12 cellular contexts compared by ENCODE assay signal in genomic region chr9:80649001-80649420, GRCh38.
DNase-seq lines count a peak whose midpoint lies in the region; ATAC-seq, FAIRE-seq and TF ChIP-seq lines count a peak whose summit lies in the region.
"Had no signal": no experiment of that assay in that cellular context is flagged by ENCODE, and none has a peak within 500 bp of the region (broad histone marks: within the 10 kb centered on the region; RNA-seq: fewer than 3 reads in every experiment).

No MANE protein-coding gene starts in this region.

- DNase-seq in H54 (ENCODE audit: insufficient read length, low spot score) = peak; percentile 38
- DNase-seq in cerebellar cortex (ENCODE audit: low spot score) = peak; percentile 37
- DNase-seq in hepatocyte (ENCODE audit: low spot score) = peak; percentile 56
- peak; percentile 21 for DNase-seq in smooth muscle cell of the brain vasculature (ENCODE audit: low read depth, low spot score)
- DNase-seq in GDM1 (lab: John Stamatoyannopoulos, UW) = no peak
- no peak for DNase-seq in stimulated activated CD4-positive, alpha-beta T cell treated with anti-CD3 and anti-CD28 coated beads, Interleukin-4, amount 100 ng/mL, for 24 hours
- DNase-seq in effector memory CD4-positive, alpha-beta T cell = no peak
- DNase-seq: DND-41, NCI-H2227 treated with DMSO at 0.1 percent for 48 hours, SW 1271 had no signal

- H3K36me3 ChIP-seq in hepatocyte (replicated peaks; ENCODE audit: insufficient read depth, low read depth) = no peaks in the 10 kb centered on the region
- H3K36me3 ChIP-seq in effector memory CD4-positive, alpha-beta T cell (ENCODE audit: control insufficient read depth, insufficient read depth, low read length) = no peaks in the 10 kb centered on the region

- 64% methylated on average over 3 of the region's 3 CpGs for WGBS in hepatocyte (ENCODE audit: low lambda C conversion rate, missing lambda C conversion rate)

- peak overlapping the region; percentile 41 for H3K27ac ChIP-seq in hepatocyte
- no peak overlapping the region for H3K27ac ChIP-seq in effector memory CD4-positive, alpha-beta T cell (ENCODE audit: insufficient read depth, low read length, poor library complexity, severe bottlenecking)

- TF ChIP-seq CTCF in hepatocyte (IDR thresholded peaks at IDR 0.05; ENCODE audit: poor library complexity) = no peak

- no peak for TF ChIP-seq POLR2A in H54 (IDR thresholded peaks at IDR 0.05; ENCODE audit: low read depth, low read length)

- no peaks in the 10 kb centered on the region for H3K79me2 ChIP-seq in hepatocyte

- H3K4me1 ChIP-seq in hepatocyte (ENCODE audit: insufficient read depth) = peaks cover 7% of the 10 kb centered on the region
- H3K4me1 ChIP-seq in effector memory CD4-positive, alpha-beta T cell (ENCODE audit: control insufficient read depth, insufficient read depth, low read length, poor library complexity, severe bottlenecking) = no peaks in the 10 kb centered on the region

- H3K4me3 ChIP-seq in hepatocyte = no peak overlapping the region
- no peak overlapping the region for H3K4me3 ChIP-seq in effector memory CD4-positive, alpha-beta T cell (ENCODE audit: insufficient read depth, low read depth, low read length, poor library complexity, severe bottlenecking)

- no peaks in the 10 kb centered on the region for H3K9me3 ChIP-seq in hepatocyte (ENCODE audit: low read depth)
- H3K9me3 ChIP-seq in effector memory CD4-positive, alpha-beta T cell (ENCODE audit: control insufficient read depth, low read length) = no peaks in the 10 kb centered on the region

- peak; percentile 100 for FAIRE-seq in H54 (lab: Jason Lieb, UNC)

- no peaks in the 10 kb centered on the region for H3K27me3 ChIP-seq in hepatocyte
- H3K27me3 ChIP-seq in effector memory CD4-positive, alpha-beta T cell (replicated peaks; ENCODE audit: control insufficient read depth, insufficient read depth, low read length, poor library complexity, severe bottlenecking) = no peaks in the 10 kb centered on the region

- no peak overlapping the region for H2AFZ ChIP-seq in hepatocyte

- no peaks in the 10 kb centered on the region for H4K20me1 ChIP-seq in hepatocyte (ENCODE audit: insufficient read depth, poor library complexity, severe bottlenecking)

- H3K4me2 ChIP-seq in hepatocyte = no peak overlapping the region

- ATAC-seq in GM19467 (IDR thresholded peaks at IDR 0.05; ENCODE audit: unreplicated experiment) = no peak
- ATAC-seq: left colon had no signal

- no peaks in the 10 kb centered on the region for H3K9me2 ChIP-seq in hepatocyte (replicated peaks; ENCODE audit: insufficient read depth)

Comparison
In these comparisons a context has a peak if more than half of its experiments do, and no peak if none do; other contexts are left out.
1. DNase-seq: peak in H54 (single experiment), cerebellar cortex (single experiment), hepatocyte (single experiment) and smooth muscle cell of the brain vasculature (single experiment); none in GDM1 (single experiment), stimulated activated CD4-positive, alpha-beta T cell treated with anti-CD3 and anti-CD28 coated beads, Interleukin-4, amount 100 ng/mL, for 24 hours (single experiment) and effector memory CD4-positive, alpha-beta T cell (0 of 3).